Comparison of ENCODE assay signal across 24 cellular contexts in the genomic region with DNA sequence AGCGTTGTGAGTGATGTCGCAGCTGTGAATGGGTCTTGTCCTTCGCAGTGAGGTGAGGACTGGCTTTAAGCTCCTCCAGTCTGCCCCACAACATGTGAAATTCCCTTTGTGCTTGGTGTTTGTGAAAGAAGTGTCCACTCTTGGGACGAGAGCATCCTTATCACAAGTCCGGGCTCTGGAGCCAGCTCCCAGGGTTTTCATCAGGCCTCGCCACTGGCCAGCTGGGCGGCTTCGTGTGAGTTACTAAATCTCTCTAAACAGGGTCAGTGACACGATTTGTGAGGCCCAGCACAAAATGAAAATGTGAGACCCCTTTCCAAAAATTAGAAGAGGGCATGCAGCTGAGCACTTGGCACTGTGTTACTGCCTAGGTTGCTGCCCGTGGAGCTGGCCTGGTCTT.
"Had no signal": no experiment of that assay in that cellular context is flagged by ENCODE, and none has a peak within 500 bp of the region (broad histone marks: within the 10 kb centered on the region; RNA-seq: fewer than 3 reads in every experiment).

No MANE protein-coding gene starts in this region.

- H3K4me3 ChIP-seq: colonic mucosa, esophagus muscularis mucosa, gastroesophageal sphincter, heart right ventricle, lung, sigmoid colon, stomach, thyroid gland had no signal

- ATAC-seq: foreskin keratinocyte; gastroesophageal sphincter; left colon; natural killer cell; stimulated activated effector memory CD8-positive, alpha-beta T cell treated with anti-CD3 and anti-CD28 coated beads, Interleukin-12 subunit alpha, Interleukin-12 subunit beta, amount 100 ng/mL, for 72 hours had no signal

- H3K4me1 ChIP-seq: colonic mucosa, parathyroid adenoma had no signal

- H3K27ac ChIP-seq: colonic mucosa, esophagus muscularis mucosa, foreskin keratinocyte, gastroesophageal sphincter, heart right ventricle, parathyroid adenoma, sigmoid colon, stomach, thyroid gland had no signal

- H3K36me3 ChIP-seq: colonic mucosa, esophagus muscularis mucosa, gastroesophageal sphincter, heart right ventricle, sigmoid colon, stomach, thyroid gland had no signal

- H3K27ac Mint-ChIP-seq: dendritic cell treated with granulocyte-macrophage colony-stimulating factor and Interleukin-4, amounts not matched to agents 40 ng/mL and 50 ng/mL, for 4 days; memory B cell; natural killer cell; progenitor cell of endocrine pancreas; stimulated activated effector memory CD8-positive, alpha-beta T cell treated with anti-CD3 and anti-CD28 coated beads, Interleukin-12 subunit alpha, Interleukin-12 subunit beta, amount 100 ng/mL, for 72 hours had no signal

- H3K4me3 Mint-ChIP-seq: central memory CD8-positive, alpha-beta T cell; dendritic cell treated with granulocyte-macrophage colony-stimulating factor and Interleukin-4, amounts not matched to agents 40 ng/mL and 50 ng/mL, for 4 days; memory B cell; natural killer cell; neural crest cell; stimulated activated effector memory CD8-positive, alpha-beta T cell treated with anti-CD3 and anti-CD28 coated beads, Interleukin-12 subunit alpha, Interleukin-12 subunit beta, amount 100 ng/mL, for 72 hours had no signal

- H3K79me2 ChIP-seq: parathyroid adenoma had no signal

- DNase-seq: colonic mucosa; effector CD8-positive, alpha-beta T cell; foreskin keratinocyte; heart right ventricle; hippocampal formation; left colon; natural killer cell; sigmoid colon; stimulated activated CD4-positive, alpha-beta T cell treated with anti-CD3 and anti-CD28 coated beads, Interleukin-2, amount 100 ng/mL, for 24 hours; stimulated activated CD4-positive, alpha-beta T cell treated with anti-CD3 and anti-CD28 coated beads, Interleukin-4, amount 100 ng/mL, for 24 hours; stimulated activated naive CD4-positive, alpha-beta T cell treated with Interleukin-2 at 50 U/mL for 16 hours; stomach; thyroid gland; trophoblast cell had no signal

- H3K9me3 Mint-ChIP-seq: central memory CD8-positive, alpha-beta T cell; dendritic cell treated with granulocyte-macrophage colony-stimulating factor and Interleukin-4, amounts not matched to agents 40 ng/mL and 50 ng/mL, for 4 days; memory B cell; natural killer cell; neural crest cell; stimulated activated effector memory CD8-positive, alpha-beta T cell treated with anti-CD3 and anti-CD28 coated beads, Interleukin-12 subunit alpha, Interleukin-12 subunit beta, amount 100 ng/mL, for 72 hours had no signal

- H2AFZ ChIP-seq: parathyroid adenoma had no signal

- H3K27me3 Mint-ChIP-seq: dendritic cell treated with granulocyte-macrophage colony-stimulating factor and Interleukin-4, amounts not matched to agents 40 ng/mL and 50 ng/mL, for 4 days had no signal

- H3K36me3 Mint-ChIP-seq: memory B cell; natural killer cell; stimulated activated effector memory CD8-positive, alpha-beta T cell treated with anti-CD3 and anti-CD28 coated beads, Interleukin-12 subunit alpha, Interleukin-12 subunit beta, amount 100 ng/mL, for 72 hours had no signal

- H3K9me3 ChIP-seq: colonic mucosa, esophagus muscularis mucosa, gastroesophageal sphincter, heart right ventricle, sigmoid colon, stomach, thyroid gland had no signal

- H3K4me1 Mint-ChIP-seq: central memory CD8-positive, alpha-beta T cell; stimulated activated effector memory CD8-positive, alpha-beta T cell treated with anti-CD3 and anti-CD28 coated beads, Interleukin-12 subunit alpha, Interleukin-12 subunit beta, amount 100 ng/mL, for 72 hours had no signal

- H3K9ac ChIP-seq: parathyroid adenoma had no signal

- H3K27me3 ChIP-seq: colonic mucosa, foreskin keratinocyte, gastroesophageal sphincter, heart right ventricle, sigmoid colon, stomach, thyroid gland had no signal
